ENCODE assay signal across 15 cellular contexts in the genomic region with DNA sequence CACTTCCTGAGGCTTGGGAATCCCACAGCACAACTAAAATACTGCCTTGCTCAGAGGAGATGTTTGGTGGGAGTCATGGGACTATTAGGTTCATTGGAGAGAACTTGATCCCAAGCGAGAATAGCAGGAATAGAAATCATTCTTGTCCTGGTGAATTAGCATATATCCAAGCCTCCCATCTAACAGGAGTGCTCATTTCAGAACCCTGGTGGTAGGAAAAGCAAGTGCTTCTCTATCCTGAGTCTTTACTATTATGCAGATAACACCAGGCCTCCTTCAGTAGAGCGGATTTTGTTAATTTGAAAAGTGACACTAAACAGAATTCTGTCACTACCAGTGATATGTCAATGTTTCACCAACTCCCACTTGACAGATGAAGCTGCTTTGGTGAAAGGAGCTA.
"Had no signal": no experiment of that assay in that cellular context is flagged by ENCODE, and none has a peak within 500 bp of the region (broad histone marks: within the 10 kb centered on the region; RNA-seq: fewer than 3 reads in every experiment).

No MANE protein-coding gene starts in this region.

- H3K4me3 ChIP-seq: cardiac muscle cell, colonic mucosa, psoas muscle, thyroid gland had no signal

- DNase-seq: activated naive CD4-positive, alpha-beta T cell; activated naive CD8-positive, alpha-beta T cell treated with anti-CD3 and anti-CD28 coated beads, Interleukin-2, amount 10 ng/mL, durations not matched to agents 7 days and 5 days; colonic mucosa; hippocampal formation; mesendoderm; occipital lobe; psoas muscle; stimulated activated CD4-positive, alpha-beta T cell treated with anti-CD3 and anti-CD28 coated beads, Interleukin-12 subunit alpha, Interleukin-12 subunit beta, amount 100 ng/mL, for 4 hours; stimulated activated CD4-positive, alpha-beta T cell treated with anti-CD3 and anti-CD28 coated beads, Interleukin-2, amount 100 ng/mL, for 24 hours; thyroid gland had no signal

- H3K36me3 Mint-ChIP-seq: activated naive CD8-positive, alpha-beta T cell treated with anti-CD3 and anti-CD28 coated beads, Interleukin-2, amount 10 ng/mL, durations not matched to agents 7 days and 5 days; natural killer cell treated with Interleukin-12 subunit alpha and Interleukin-12 subunit beta and Interleukin-15 and Interleukin-18, amount 100 ng/mL, for 72 hours; stimulated activated effector memory CD8-positive, alpha-beta T cell treated with anti-CD3 and anti-CD28 coated beads, Interleukin-12 subunit alpha, Interleukin-12 subunit beta, amount 100 ng/mL, for 72 hours had no signal

- H3K36me3 ChIP-seq: cardiac muscle cell, colonic mucosa, thyroid gland had no signal

- H3K4me1 ChIP-seq: colonic mucosa, psoas muscle had no signal

- H3K4me3 Mint-ChIP-seq: activated naive CD8-positive, alpha-beta T cell treated with anti-CD3 and anti-CD28 coated beads, Interleukin-2, amount 10 ng/mL, durations not matched to agents 7 days and 5 days; activated T-helper 1 cell treated with anti-CD3 and anti-CD28 coated beads, Interleukin-12 subunit alpha, Interleukin-12 subunit beta, Interleukin-2, Interleukin-4 antibody, amounts not matched to agents 30 ng/mL and 10 ng/mL and 1 ng/mL, durations not matched to agents 14 hours and 24 hours and 36 hours; natural killer cell treated with Interleukin-12 subunit alpha and Interleukin-12 subunit beta and Interleukin-15 and Interleukin-18, amount 100 ng/mL, for 72 hours; stimulated activated effector memory CD8-positive, alpha-beta T cell treated with anti-CD3 and anti-CD28 coated beads, Interleukin-12 subunit alpha, Interleukin-12 subunit beta, amount 100 ng/mL, for 72 hours; T-helper 2 cell treated with Interferon-gamma antibody and Interleukin-4, amounts not matched to agents 5 μg/mL and 100 μg/mL, for 36 hours had no signal

- H3K9me3 Mint-ChIP-seq: activated naive CD8-positive, alpha-beta T cell treated with anti-CD3 and anti-CD28 coated beads, Interleukin-2, amount 10 ng/mL, durations not matched to agents 7 days and 5 days; activated T-helper 1 cell treated with anti-CD3 and anti-CD28 coated beads, Interleukin-12 subunit alpha, Interleukin-12 subunit beta, Interleukin-2, Interleukin-4 antibody, amounts not matched to agents 30 ng/mL and 10 ng/mL and 1 ng/mL, durations not matched to agents 14 hours and 24 hours and 36 hours; natural killer cell treated with Interleukin-12 subunit alpha and Interleukin-12 subunit beta and Interleukin-15 and Interleukin-18, amount 100 ng/mL, for 72 hours; stimulated activated effector memory CD8-positive, alpha-beta T cell treated with anti-CD3 and anti-CD28 coated beads, Interleukin-12 subunit alpha, Interleukin-12 subunit beta, amount 100 ng/mL, for 72 hours; T-helper 2 cell treated with Interferon-gamma antibody and Interleukin-4, amounts not matched to agents 5 μg/mL and 100 μg/mL, for 36 hours had no signal

- H3K27ac ChIP-seq: cardiac muscle cell, colonic mucosa, psoas muscle, thyroid gland had no signal

- H3K9me3 ChIP-seq: colonic mucosa, psoas muscle, thyroid gland had no signal

- H3K27ac Mint-ChIP-seq: activated naive CD8-positive, alpha-beta T cell treated with anti-CD3 and anti-CD28 coated beads, Interleukin-2, amount 10 ng/mL, durations not matched to agents 7 days and 5 days; activated T-helper 1 cell treated with anti-CD3 and anti-CD28 coated beads, Interleukin-12 subunit alpha, Interleukin-12 subunit beta, Interleukin-2, Interleukin-4 antibody, amounts not matched to agents 30 ng/mL and 10 ng/mL and 1 ng/mL, durations not matched to agents 14 hours and 24 hours and 36 hours; natural killer cell treated with Interleukin-12 subunit alpha and Interleukin-12 subunit beta and Interleukin-15 and Interleukin-18, amount 100 ng/mL, for 72 hours; stimulated activated effector memory CD8-positive, alpha-beta T cell treated with anti-CD3 and anti-CD28 coated beads, Interleukin-12 subunit alpha, Interleukin-12 subunit beta, amount 100 ng/mL, for 72 hours; T-helper 2 cell treated with Interferon-gamma antibody and Interleukin-4, amounts not matched to agents 5 μg/mL and 100 μg/mL, for 36 hours had no signal

- H3K4me1 Mint-ChIP-seq: stimulated activated effector memory CD8-positive, alpha-beta T cell treated with anti-CD3 and anti-CD28 coated beads, Interleukin-12 subunit alpha, Interleukin-12 subunit beta, amount 100 ng/mL, for 72 hours had no signal

- H3K27me3 ChIP-seq: cardiac muscle cell, colonic mucosa, thyroid gland had no signal
